8 cellular contexts compared by ENCODE assay signal in genomic region chr6:149746147-149746946, GRCh38. TPM values are rescaled to one million over a fixed set of nuclear protein-coding genes. Genes with fewer than 3 reads are reported as not detected.
DNase-seq lines count a peak whose midpoint lies in the region; ATAC-seq, FAIRE-seq and TF ChIP-seq lines count a peak whose summit lies in the region.

Gene NUP43 (minus strand): TSS chr6:149746529. CDS start chr6:149746495, 34 bp downstream.

- peak within 1 kb of the TSS; percentile 98 for H3K4me3 Mint-ChIP-seq in natural killer cell

- peaks cover 19% of the 10 kb centered on the region for H3K4me1 ChIP-seq in KMS-11 (ENCODE audit: low read depth, poor library complexity, severe bottlenecking)
- peaks cover 3% of the 10 kb centered on the region for H3K4me1 ChIP-seq in fibroblast of lung (ENCODE audit: control insufficient read depth, extremely low read depth, insufficient read depth, low read length)

- H3K4me1 Mint-ChIP-seq in natural killer cell, result peaks cover 25 to 31% of the 10 kb centered on the region in 2 donors

- H3K9ac ChIP-seq in KMS-11, result peak within 1 kb of the TSS; percentile 61
- peak within 1 kb of the TSS; percentile 75 for H3K9ac ChIP-seq in fibroblast of lung (ENCODE audit: insufficient read depth, low read length)

- no peaks in the 10 kb centered on the region for H4K20me1 ChIP-seq in KMS-11 (ENCODE audit: insufficient read depth)
- no peaks in the 10 kb centered on the region for H4K20me1 ChIP-seq in fibroblast of lung (ENCODE audit: control insufficient read depth, extremely low read depth, insufficient read depth, low read length)

- H2AFZ ChIP-seq in KMS-11 (ENCODE audit: low read depth) (peak within 1 kb of the TSS; percentile 88), fibroblast of lung (ENCODE audit: low read length) (peak within 1 kb of the TSS; percentile 90)

- H3K79me2 ChIP-seq in KMS-11 (ENCODE audit: insufficient read depth, low read depth) (peaks cover 41% of the 10 kb centered on the region), fibroblast of lung (ENCODE audit: control insufficient read depth, insufficient read depth, low read length) (peaks cover 32% of the 10 kb centered on the region)

- 0 out of 2 replicates have a peak, but pooled peaks cover 2% of the 10 kb centered on the region for H3K36me3 ChIP-seq in KMS-11 (ENCODE audit: insufficient read depth)
- H3K36me3 ChIP-seq in fibroblast of lung (ENCODE audit: control insufficient read depth, insufficient read depth, low read length), result peaks cover 1% of the 10 kb centered on the region

- H3K9me3 Mint-ChIP-seq in natural killer cell, result no peaks in the 10 kb centered on the region

- H3K9me3 ChIP-seq in fibroblast of lung (ENCODE audit: control insufficient read depth, insufficient read depth, low read depth, low read length), result no peaks in the 10 kb centered on the region

- H3K4me3 ChIP-seq in KMS-11 (IDR thresholded peaks at IDR 0.05; ENCODE audit: insufficient read depth, low read depth, low read length), result peak within 1 kb of the TSS; percentile 70
- peak within 1 kb of the TSS; percentile 71 to 98 (median 89) for H3K4me3 ChIP-seq in fibroblast of lung (replicated peaks in 1 of 4; ENCODE audit: control extremely low read depth in 1 of 4, insufficient read depth in 1 of 4, low read depth in 3 of 4, low read length in 4 of 4)

- no peaks in the 10 kb centered on the region for H3K36me3 Mint-ChIP-seq in natural killer cell

- no peak for FAIRE-seq in RCC 7860 (lab: Jason Lieb, UNC)

- H3K4me2 ChIP-seq in KMS-11 (peak within 1 kb of the TSS; percentile 54), fibroblast of lung (ENCODE audit: extremely low read depth, insufficient read depth, low read length) (peak within 1 kb of the TSS; percentile 69)

- ATAC-seq in GM21717 (IDR thresholded peaks at IDR 0.05; ENCODE audit: unreplicated experiment) (peak; percentile 61), natural killer cell (peak; percentile 73 to 81 (median 74))

- H3K27me3 Mint-ChIP-seq in natural killer cell (ENCODE audit: low read depth in 2 of 2), result no peaks in the 10 kb centered on the region

- TF ChIP-seq CTCF in KMS-11 (conservative IDR thresholded peaks at IDR 0.05; ENCODE audit: low read depth, low read length) (peak; percentile 46; the same call in 1 of the 2 replicates), fibroblast of lung (conservative IDR thresholded peaks at IDR 0.05 in 1 of 2, IDR thresholded peaks at IDR 0.05 in 1 of 2; ENCODE audit: low read depth in 1 of 2, low read length in 2 of 2) (peak; percentile 28 to 46), natural killer cell (IDR thresholded peaks at IDR 0.05) (peak; percentile 45)

- H3K27ac Mint-ChIP-seq in natural killer cell, result peak within 1 kb of the TSS; percentile 90 to 94

- H3K27ac ChIP-seq in KMS-11, result peak within 1 kb of the TSS; percentile 37
- H3K27ac ChIP-seq in fibroblast of lung (ENCODE audit: insufficient read depth, low read length), result peak within 1 kb of the TSS; percentile 72

- intact Hi-C loops in natural killer cell (cut with micrococcal nuclease), result loop anchor here (1.0 to 10.0 kb wide), 3 partner anchors 28 to 199 kb away; partner anchors contain the start of genes LATS1 and PPIL4

- DNase-seq in DMS79 treated with DMSO at 0.1 percent for 48 hours (lab: John Stamatoyannopoulos, UW) (peak; percentile 90), RCC 7860 (ENCODE audit: low spot score) (peak; percentile 85), activated T-helper 1 cell treated with Interleukin-2 at 50 U/mL for 16 hours (ENCODE audit: low read depth) (peak; percentile 81), fibroblast of lung (ENCODE audit: low read depth in 2 of 2) (peak; percentile 95 to 96), natural killer cell (peak; percentile 88)
- DNase-seq in stimulated activated naive CD4-positive, alpha-beta T cell treated with Interleukin-2 at 50 U/mL for 16 hours (lab: John Stamatoyannopoulos, UW), result peak; percentile 94

- H3K27me3 ChIP-seq in KMS-11 (ENCODE audit: insufficient read depth, low read depth) (no peaks in the 10 kb centered on the region), fibroblast of lung (ENCODE audit: control insufficient read depth, insufficient read depth, low read length) (no peaks in the 10 kb centered on the region)

RNA-seq across cellular contexts. Expression of gene NUP43, which starts in this region (rescaled TPM):
- total RNA-seq in fibroblast of lung, result 16.0 and 19.5 TPM in 2 replicates
- 23.7 and 26.0 TPM in 2 replicates for polyA plus RNA-seq in fibroblast of lung
- 19.1 and 21.3 TPM in 2 replicates for polyA plus RNA-seq in fibroblast of lung (2012)
- polyA minus RNA-seq in fibroblast of lung (ENCODE audit: low replicate concordance), result 27.1 and 32.6 TPM in 2 replicates
- total RNA-seq in natural killer cell, result 10 to 100 TPM; 20.8 to 33.4 (median 23.5) TPM

Comparison
In these comparisons a context has a peak if more than half of its experiments do, and no peak if none do; other contexts are left out.
1. Peak in every context shown above with its lines: DNase-seq, ATAC-seq, H3K4me3 ChIP-seq and H3K27ac ChIP-seq.